8 cellular contexts compared by ENCODE assay signal in the genomic region with DNA sequence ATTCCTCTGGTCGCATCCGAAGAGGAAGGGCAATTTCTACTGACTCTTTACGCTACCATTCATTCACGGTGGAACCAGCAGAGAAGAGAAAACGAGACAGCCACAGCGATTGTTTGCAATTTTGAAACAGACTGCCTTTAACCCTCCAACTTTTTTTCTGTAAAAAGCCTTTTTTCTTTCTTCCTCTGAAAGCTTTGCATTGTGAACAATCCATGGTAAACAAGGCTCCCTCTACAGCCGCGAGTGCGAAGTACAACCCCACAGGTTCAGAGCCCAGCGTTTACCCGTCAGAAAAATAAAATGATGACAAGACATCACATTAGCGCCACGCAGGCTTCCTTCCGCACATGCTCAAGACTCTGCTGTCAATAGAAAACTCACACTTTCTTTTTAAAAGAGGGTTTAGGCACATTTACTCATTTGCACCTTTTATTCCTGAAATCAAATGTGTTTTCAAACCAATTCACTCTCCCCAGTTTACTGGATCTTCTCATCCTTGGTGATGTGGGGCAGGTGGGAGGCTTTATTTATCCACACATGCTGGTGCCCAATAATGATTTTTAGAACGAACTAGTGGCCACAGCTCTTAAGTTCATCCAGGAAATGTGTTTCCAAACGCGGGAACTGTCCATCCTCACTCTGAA.
A peak's percentile ranks its signal among the peaks of the same experiment; 100 is the strongest.
DNase-seq lines count a peak whose midpoint lies in the region; ATAC-seq and TF ChIP-seq lines count a peak whose summit lies in the region.

No MANE protein-coding gene starts in this region.

- peak overlapping the region; percentile 69 for H3K27ac Mint-ChIP-seq in activated B cell treated with CpG ODN at 0.5 μM for 24 hours
- H3K27ac Mint-ChIP-seq in central memory CD8-positive, alpha-beta T cell (ENCODE audit: low read depth), result peak overlapping the region; percentile 77

- DNase-seq in GM04503 (ENCODE audit: low read depth), result peak; percentile 63
- peak; percentile 77 for DNase-seq in NCI-H345 (lab: John Stamatoyannopoulos, UW)
- DNase-seq in activated B cell treated with CpG ODN at 0.5 μM for 24 hours, result no peak
- DNase-seq in central memory CD8-positive, alpha-beta T cell (ENCODE audit: low spot score in 2 of 2), result peak; percentile 61 to 79
- peak; percentile 56 for DNase-seq in kidney epithelial cell (ENCODE audit: low read depth)
- peak; percentile 88 for DNase-seq in stimulated activated CD4-positive, alpha-beta T cell treated with anti-CD3 and anti-CD28 coated beads, Interleukin-15, amount 100 ng/mL, for 24 hours

- peaks cover 14% of the 10 kb centered on the region for H3K4me1 Mint-ChIP-seq in activated B cell treated with CpG ODN at 0.5 μM for 24 hours
- peaks cover 43% of the 10 kb centered on the region for H3K4me1 Mint-ChIP-seq in central memory CD8-positive, alpha-beta T cell

- intact Hi-C loops in activated B cell treated with CpG ODN at 0.5 μM for 24 hours (cut with micrococcal nuclease), result loop anchor here (2.0 to 5.0 kb wide), 4 partner anchors 14 to 148 kb away; no protein-coding TSS in a partner anchor

- H3K27me3 Mint-ChIP-seq in activated B cell treated with CpG ODN at 0.5 μM for 24 hours, result no peaks in the 10 kb centered on the region
- H3K27me3 Mint-ChIP-seq in central memory CD8-positive, alpha-beta T cell, result no peaks in the 10 kb centered on the region

- H3K27me3 ChIP-seq in kidney epithelial cell (ENCODE audit: control insufficient read depth, insufficient read depth, low read length), result peaks cover 3% of the 10 kb centered on the region

- H3K36me3 ChIP-seq in kidney epithelial cell (ENCODE audit: control insufficient read depth, insufficient read depth, low read length), result no peaks in the 10 kb centered on the region

- POLR2A ChIA-PET in activated B cell treated with CpG ODN at 0.5 μM for 24 hours (lab: Charles Lee), result interaction anchor here (0.6 to 1.8 kb wide), 3 partner anchors 35 to 127 kb away, joined by 3 to 6 read pairs (median 5); a partner anchor contains a TSS

- H3K36me3 Mint-ChIP-seq in activated B cell treated with CpG ODN at 0.5 μM for 24 hours (ENCODE audit: low read depth), result peaks cover 3% of the 10 kb centered on the region
- peaks cover 9% of the 10 kb centered on the region for H3K36me3 Mint-ChIP-seq in central memory CD8-positive, alpha-beta T cell (ENCODE audit: insufficient read depth)

- peak; percentile 82 for TF ChIP-seq CTCF in activated B cell treated with CpG ODN at 0.5 μM for 24 hours (IDR thresholded peaks at IDR 0.05)
- peak; percentile 81 for TF ChIP-seq CTCF in kidney epithelial cell (IDR thresholded peaks at IDR 0.05; ENCODE audit: insufficient read depth, low read length, poor library complexity, severe bottlenecking)

- H3K9me3 Mint-ChIP-seq in activated B cell treated with CpG ODN at 0.5 μM for 24 hours, result no peaks in the 10 kb centered on the region
- no peaks in the 10 kb centered on the region for H3K9me3 Mint-ChIP-seq in central memory CD8-positive, alpha-beta T cell

- peak overlapping the region; percentile 86 for H3K4me3 Mint-ChIP-seq in activated B cell treated with CpG ODN at 0.5 μM for 24 hours
- peak overlapping the region; percentile 92 for H3K4me3 Mint-ChIP-seq in central memory CD8-positive, alpha-beta T cell

- no peak overlapping the region for H3K4me3 ChIP-seq in kidney epithelial cell (ENCODE audit: low read depth, low read length)

- ATAC-seq in HG03159 (IDR thresholded peaks at IDR 0.05; ENCODE audit: unreplicated experiment) (peak; percentile 81), activated B cell treated with CpG ODN at 0.5 μM for 24 hours (ENCODE audit: low read depth) (peak; percentile 80), HG03025 (IDR thresholded peaks at IDR 0.05; ENCODE audit: low FRiP score, unreplicated experiment) (no peak)
- ATAC-seq in central memory CD8-positive, alpha-beta T cell (replicated peaks; ENCODE audit: extremely low read depth, poor library complexity, severe bottlenecking), result peak; percentile 87

- CTCF ChIA-PET in activated B cell treated with CpG ODN at 0.5 μM for 24 hours (lab: Charles Lee), result interaction anchor here (0.9 to 1.0 kb wide), 3 partner anchors 11 to 37 kb away, joined by 3 read pairs; no protein-coding TSS in a partner anchor
